Comparison of ENCODE assay signal across 8 cellular contexts in the genomic region with DNA sequence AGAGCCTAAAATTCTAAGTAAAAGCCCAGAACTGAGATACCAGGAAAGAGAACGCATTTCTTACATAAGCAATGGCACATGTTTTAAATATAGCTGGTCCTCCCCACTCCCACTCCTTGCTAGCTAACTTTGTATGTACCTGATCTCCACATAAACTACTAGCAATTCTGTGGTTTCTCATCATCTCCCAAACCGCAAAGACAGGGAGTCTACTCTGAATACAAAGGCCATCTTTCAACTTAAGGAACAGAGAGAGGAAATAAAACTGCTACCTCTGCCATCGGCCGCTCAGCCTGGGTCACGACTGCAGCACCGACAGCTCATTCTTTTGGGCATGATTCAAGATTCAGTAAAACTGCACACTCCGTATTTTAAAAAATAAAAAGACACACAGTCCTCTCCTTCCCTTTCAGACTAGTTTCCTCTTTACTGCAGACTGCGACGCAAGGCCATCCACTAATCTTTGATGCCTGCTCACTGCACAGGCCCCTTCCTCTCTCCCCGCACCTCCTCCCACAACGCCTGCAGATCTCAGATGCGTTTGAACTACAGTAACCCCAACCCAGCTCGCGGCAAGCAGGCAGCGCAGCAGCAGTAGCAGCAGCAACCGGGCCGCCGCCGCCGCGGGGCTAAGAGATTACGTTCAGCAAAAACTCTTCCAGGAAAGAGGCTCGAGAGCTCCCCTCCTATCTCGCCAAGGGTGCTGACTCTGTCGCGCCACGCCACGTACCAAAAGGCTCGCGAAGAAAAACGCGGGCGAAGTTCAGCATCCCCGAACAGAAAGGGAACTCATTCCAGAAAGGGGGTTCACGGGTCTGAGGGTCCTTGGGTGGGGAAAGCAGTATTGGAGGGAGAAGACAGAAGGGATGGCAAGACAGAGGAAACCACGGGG. TPM values are rescaled to one million over a fixed set of nuclear protein-coding genes. Genes with fewer than 3 reads are reported as not detected.
DNase-seq lines count a peak whose midpoint lies in the region; ATAC-seq, FAIRE-seq and TF ChIP-seq lines count a peak whose summit lies in the region.

No MANE protein-coding gene starts in this region.

- peak overlapping the region; percentile 52 for H4K91ac ChIP-seq in H1 (replicated peaks; ENCODE audit: insufficient read length, low read length)

- POLR2A ChIA-PET in H1 (lab: Charles Lee; ENCODE audit: partially characterized antibody): interaction anchor here (0.6 to 1.8 kb wide), 7 partner anchors 8 to 454 kb away, joined by 3 to 7 read pairs (median 4); no protein-coding TSS in a partner anchor

- no peaks in the 10 kb centered on the region; a peak in 1 of 8 replicates for H3K36me3 ChIP-seq in H1 (ENCODE audit: control insufficient read depth in 2 of 4, insufficient read depth in 4 of 4, low read length in 3 of 4)

- H2BK12ac ChIP-seq in H1 (ENCODE audit: low read depth, low read length): peak overlapping the region; percentile 31; the same call in 1 of the 2 replicates

- H3K4me3 Mint-ChIP-seq in activated CD8-positive, alpha-beta memory T cell treated with anti-CD3 and anti-CD28 coated beads, Interleukin-2, amount 10 ng/mL, durations not matched to agents 7 days and 5 days: peak overlapping the region; percentile 98

- peaks cover 2 to 4% of the 10 kb centered on the region in 2 experiments for H4K20me1 ChIP-seq in H1 (replicated peaks in 1 of 2; ENCODE audit: control insufficient read depth in 1 of 2, insufficient read depth in 2 of 2, low read length in 2 of 2)

- no peak overlapping the region for H4K5ac ChIP-seq in H1 (ENCODE audit: insufficient read length, low read depth, low read length)

- H3K27me3 ChIP-seq in H1 (replicated peaks in 1 of 4; ENCODE audit: control insufficient read depth in 3 of 4, extremely low read depth in 1 of 4, insufficient read depth in 3 of 4, low read length in 3 of 4): peaks cover 0 to 5% (median 1%) of the 10 kb centered on the region in 4 experiments; a peak in 3 of 7 replicates

- peaks cover 24% of the 10 kb centered on the region for H3K36me3 Mint-ChIP-seq in activated CD8-positive, alpha-beta memory T cell treated with anti-CD3 and anti-CD28 coated beads, Interleukin-2, amount 10 ng/mL, durations not matched to agents 7 days and 5 days

- H3K23me2 ChIP-seq in H1 (ENCODE audit: low read depth, low read length): peaks cover 21% of the 10 kb centered on the region

- no peaks in the 10 kb centered on the region for H3K27me3 Mint-ChIP-seq in activated CD8-positive, alpha-beta memory T cell treated with anti-CD3 and anti-CD28 coated beads, Interleukin-2, amount 10 ng/mL, durations not matched to agents 7 days and 5 days

- CTCF ChIA-PET in activated CD8-positive, alpha-beta memory T cell treated with anti-CD3 and anti-CD28 coated beads, Interleukin-2, amount 10 ng/mL, durations not matched to agents 7 days and 5 days (lab: Charles Lee): interaction anchor here (0.9 to 1.9 kb wide), 7 partner anchors 9 to 101 kb away, joined by 3 to 16 read pairs (median 4); no protein-coding TSS in a partner anchor
- CTCF ChIA-PET in H1 (lab: Charles Lee; ENCODE audit: partially characterized antibody): interaction anchor here (0.6 to 1.8 kb wide), 8 partner anchors 9 to 1739 kb away, joined by 3 to 7 read pairs (median 3); no protein-coding TSS in a partner anchor

- H3K27ac ChIP-seq in C4-2B (peak overlapping the region; percentile 77), H1 (ENCODE audit: low read depth, low read length) (peak overlapping the region; percentile 29; the same call in 1 of the 2 replicates)

- ATAC-seq in GM19351 (IDR thresholded peaks at IDR 0.05; ENCODE audit: unreplicated experiment) (peak; percentile 48), HG03469 (IDR thresholded peaks at IDR 0.05; ENCODE audit: unreplicated experiment) (peak; percentile 25)
- peak; percentile 56 for ATAC-seq in activated CD8-positive, alpha-beta memory T cell treated with anti-CD3 and anti-CD28 coated beads, Interleukin-2, amount 10 ng/mL, durations not matched to agents 7 days and 5 days

- DNase-seq in NOMO-1 (lab: John Stamatoyannopoulos, UW; ENCODE audit: unreplicated experiment in 2 of 2): peak; percentile 69 to 84
- DNase-seq in activated CD8-positive, alpha-beta memory T cell treated with anti-CD3 and anti-CD28 coated beads, Interleukin-2, amount 10 ng/mL, durations not matched to agents 7 days and 5 days: peak; percentile 86
- peak in 1 of 2 experiments; percentile 72 for DNase-seq in H1 (ENCODE audit: low read depth in 1 of 2, low spot score in 2 of 2)
- DNase-seq in mesenteric fat pad (ENCODE audit: low spot score): peak; percentile 91
- peak; percentile 45 for DNase-seq in stimulated activated CD8-positive, alpha-beta memory T cell treated with anti-CD3 and anti-CD28 coated beads, Interleukin-15, amount 100 ng/mL, for 1 hour (ENCODE audit: low read depth)

- H3K79me1 ChIP-seq in H1 (ENCODE audit: low read depth, low read length): peaks cover 2% of the 10 kb centered on the region; the same call in 1 of the 2 replicates

- peak overlapping the region; percentile 86 to 95 (median 90) for H3K4me3 ChIP-seq in H1 (ENCODE audit: extremely low read depth in 1 of 4, insufficient read depth in 2 of 4, low read depth in 3 of 4, low read length in 4 of 4)

- WGBS in H1 (ENCODE audit: extremely low coverage in 1 of 2, insufficient coverage in 1 of 2, insufficient read length in 1 of 2, insufficient replicate concordance in 2 of 2, low coverage in 1 of 2, low lambda C conversion rate in 2 of 2, missing lambda C conversion rate in 1 of 2), 2 experiments: 2% methylated on average over 35 of the region's 36 CpGs; no CpG with 5 or more reads in 1 of the 2 experiments

- peaks cover 2 to 9% (median 4%) of the 10 kb centered on the region in 4 experiments; a peak in 5 of 7 replicates for H3K4me1 ChIP-seq in H1 (replicated peaks in 1 of 4; ENCODE audit: control insufficient read depth in 3 of 4, insufficient read depth in 4 of 4, low read length in 3 of 4)

- peak overlapping the region; percentile 82 for H3K4ac ChIP-seq in H1 (replicated peaks; ENCODE audit: insufficient read length, low read depth, low read length)

- peak overlapping the region; percentile 56 to 83 (median 68) for H3K9ac ChIP-seq in H1 (replicated peaks in 1 of 4; ENCODE audit: extremely low read depth in 1 of 4, low read depth in 3 of 4, low read length in 3 of 4)

- H2BK120ac ChIP-seq in H1 (replicated peaks; ENCODE audit: low read depth, low read length): no peak overlapping the region

- TF ChIP-seq CTCF in C4-2B (conservative IDR thresholded peaks at IDR 0.05) (no peak), H1 (IDR thresholded peaks at IDR 0.05; ENCODE audit: control extremely low read depth in 1 of 3, insufficient read depth in 1 of 3, low read depth in 1 of 3, low read length in 3 of 3) (no peak)

- H3K4me2 ChIP-seq in H1 (ENCODE audit: insufficient read depth in 1 of 2, low read depth in 2 of 2, low read length in 2 of 2): peak overlapping the region; percentile 84 to 96

- no peak overlapping the region for H3K56ac ChIP-seq in H1 (replicated peaks; ENCODE audit: insufficient read length, low read depth, low read length)

- no peak overlapping the region; the same call in 1 of the 2 replicates for H2AK5ac ChIP-seq in H1 (ENCODE audit: low read depth, low read length)

- peaks cover 4 to 57% of the 10 kb centered on the region in 2 experiments; a peak in 3 of 4 replicates for H3K79me2 ChIP-seq in H1 (ENCODE audit: control insufficient read depth in 1 of 2, insufficient read depth in 2 of 2, low read length in 2 of 2)

- peak overlapping the region; percentile 45 for H4K8ac ChIP-seq in H1 (ENCODE audit: extremely low read depth, insufficient read depth, low read length)

- no peak for TF ChIP-seq EP300 in H1 (IDR thresholded peaks at IDR 0.05; ENCODE audit: borderline replicate concordance in 1 of 2, low read depth in 2 of 2, low read length in 2 of 2)

- no peaks in the 10 kb centered on the region for H3K9me3 Mint-ChIP-seq in activated CD8-positive, alpha-beta memory T cell treated with anti-CD3 and anti-CD28 coated beads, Interleukin-2, amount 10 ng/mL, durations not matched to agents 7 days and 5 days (ENCODE audit: low read depth)

- no peak overlapping the region for H3K14ac ChIP-seq in H1 (ENCODE audit: insufficient read length)

- H3K27ac Mint-ChIP-seq in activated CD8-positive, alpha-beta memory T cell treated with anti-CD3 and anti-CD28 coated beads, Interleukin-2, amount 10 ng/mL, durations not matched to agents 7 days and 5 days: peak overlapping the region; percentile 99

- TF ChIP-seq RAD21 in H1 (IDR thresholded peaks at IDR 0.05 in 1 of 2, conservative IDR thresholded peaks at IDR 0.05 in 1 of 2; ENCODE audit: low read depth in 2 of 2, low read length in 2 of 2): no peak

- peak overlapping the region; percentile 81; the same call in 1 of the 2 replicates for H3K18ac ChIP-seq in H1 (ENCODE audit: extremely low read depth, low read length)

- peaks cover 48% of the 10 kb centered on the region for H3K4me1 Mint-ChIP-seq in activated CD8-positive, alpha-beta memory T cell treated with anti-CD3 and anti-CD28 coated beads, Interleukin-2, amount 10 ng/mL, durations not matched to agents 7 days and 5 days

- H2BK5ac ChIP-seq in H1 (ENCODE audit: low read depth, low read length): 0 out of 2 replicates have a peak overlapping the region, but pooled peaks have one; percentile 35

- no peaks in the 10 kb centered on the region for H3K9me3 ChIP-seq in H1 (ENCODE audit: insufficient read depth in 2 of 2, low read depth in 1 of 2, low read length in 1 of 2)

- H2BK15ac ChIP-seq in H1 (ENCODE audit: low read length): no peak overlapping the region

- no peak overlapping the region for H3K23ac ChIP-seq in H1 (ENCODE audit: insufficient read length)

- no peak overlapping the region for H2BK20ac ChIP-seq in H1 (ENCODE audit: low read length)

- no peak for FAIRE-seq in H1 (lab: Jason Lieb, UNC)

- H2AFZ ChIP-seq in H1 (ENCODE audit: low read length): no peak overlapping the region

- peak; percentile 23 to 64; a peak in 2 of 3 replicates for TF ChIP-seq POLR2A in H1 (IDR thresholded peaks at IDR 0.05; ENCODE audit: control extremely low read depth in 1 of 2, low read depth in 2 of 2, low read length in 2 of 2)

RNA-seq across cellular contexts. Expression of a gene that starts 1.5 kb away (rescaled TPM):
- 100 to 1,000 TPM in 1 of 2 experiments, 10 to 100 TPM in 1; 93.9 to 111 TPM for total RNA-seq in activated CD8-positive, alpha-beta memory T cell treated with anti-CD3 and anti-CD28 coated beads, Interleukin-2, amount 10 ng/mL, durations not matched to agents 7 days and 5 days
- 70.9 and 72.5 TPM in 2 replicates for total RNA-seq in H1 (2021; fragmentation: NEBNext Ultra II Directional; extraction: Animal tissue kit (Norgen Biotek cat#: 25700))
- polyA plus RNA-seq in H1 (2011; rRNA removed): 24.4 and 34.2 TPM in 2 replicates
- polyA plus RNA-seq in H1 (2011; cell fraction: cytosol; rRNA removed): 29.9 TPM
- polyA plus RNA-seq in H1 (2011; cell fraction: nucleus; rRNA removed): 11.1 TPM
- 44.0 to 60.3 TPM (median 46.9 TPM) in 4 replicates for polyA plus RNA-seq in H1 (2012, experiment 1 of 2)
- polyA plus RNA-seq in H1 (2012, experiment 2 of 2): 7.7 TPM
- polyA plus RNA-seq in H1 (2013, experiment 1 of 2): 42.1 TPM
- 48.5 TPM for polyA plus RNA-seq in H1 (2013, experiment 2 of 2)
- polyA minus RNA-seq in H1 (2011; rRNA and poly(A)+ RNA removed): 46.5 and 60.2 TPM in 2 replicates
- polyA minus RNA-seq in H1 (2011; cell fraction: cytosol; rRNA and poly(A)+ RNA removed): 22.0 TPM
- polyA minus RNA-seq in H1 (2011; cell fraction: nucleus; rRNA and poly(A)+ RNA removed): 21.1 TPM
- 77.9 TPM for total RNA-seq in mesenteric fat pad

RNA-seq across cellular contexts. Expression of a gene that starts 55.2 kb away (rescaled TPM):
- 10 to 100 TPM; 21.4 to 31.0 TPM for total RNA-seq in activated CD8-positive, alpha-beta memory T cell treated with anti-CD3 and anti-CD28 coated beads, Interleukin-2, amount 10 ng/mL, durations not matched to agents 7 days and 5 days
- 40.9 and 43.0 TPM in 2 replicates for total RNA-seq in H1 (2021; fragmentation: NEBNext Ultra II Directional; extraction: Animal tissue kit (Norgen Biotek cat#: 25700))
- polyA plus RNA-seq in H1 (2011; rRNA removed): 6.8 and 13.0 TPM in 2 replicates
- 19.4 TPM for polyA plus RNA-seq in H1 (2011; cell fraction: cytosol; rRNA removed)
- polyA plus RNA-seq in H1 (2011; cell fraction: nucleus; rRNA removed): 2.9 TPM
- 13.5 to 35.1 TPM (median 17.8 TPM) in 4 replicates for polyA plus RNA-seq in H1 (2012, experiment 1 of 2)
- polyA plus RNA-seq in H1 (2012, experiment 2 of 2): 2.8 TPM
- polyA plus RNA-seq in H1 (2013, experiment 1 of 2): 53.3 TPM
- 48.0 TPM for polyA plus RNA-seq in H1 (2013, experiment 2 of 2)
- 5.2 and 7.4 TPM in 2 replicates for polyA minus RNA-seq in H1 (2011; rRNA and poly(A)+ RNA removed)
- 7.0 TPM for polyA minus RNA-seq in H1 (2011; cell fraction: cytosol; rRNA and poly(A)+ RNA removed)
- polyA minus RNA-seq in H1 (2011; cell fraction: nucleus; rRNA and poly(A)+ RNA removed): 10.5 TPM
- 20.6 TPM for total RNA-seq in mesenteric fat pad
